ENCODE assay signal across 13 cellular contexts in genomic region chr14:104516906-104517305, GRCh38.
DNase-seq lines count a peak whose midpoint lies in the region; ATAC-seq and TF ChIP-seq lines count a peak whose summit lies in the region.
"Had no signal": no experiment of that assay in that cellular context is flagged by ENCODE, and none has a peak within 500 bp of the region (broad histone marks: within the 10 kb centered on the region; RNA-seq: fewer than 3 reads in every experiment).

No MANE protein-coding gene starts in this region.

- 55 to 63% methylated on average over 8 of the region's 8 CpGs for WGBS in heart right ventricle, 2 donors

- ATAC-seq in heart right ventricle (no peak), left lobe of liver (no peak), GM21381 (IDR thresholded peaks at IDR 0.05; ENCODE audit: unreplicated experiment) (no peak)

- H3K27me3 ChIP-seq in right atrium auricular region (no peaks in the 10 kb centered on the region), heart right ventricle (peaks cover 0 to 13% (median 0%) of the 10 kb centered on the region in 7 donors)

- no peaks in the 10 kb centered on the region for H3K4me1 ChIP-seq in right atrium auricular region
- no peaks in the 10 kb centered on the region for H3K4me1 ChIP-seq in heart right ventricle

- H3K4me3 ChIP-seq in right atrium auricular region (no peak overlapping the region), heart right ventricle (no peak overlapping the region)
- H3K4me3 ChIP-seq: BLaER1 treated with 17β-estradiol and CSF1 and Interleukin-3, amounts not matched to agents 10 nM and 100 nM; GM23248 had no signal

- no peak overlapping the region for H3K27ac ChIP-seq in right atrium auricular region
- H3K27ac ChIP-seq in heart right ventricle = no peak overlapping the region
- H3K27ac ChIP-seq: 22Rv1; BLaER1 treated with 17β-estradiol and CSF1 and Interleukin-3, amounts not matched to agents 10 nM and 100 nM; GM23248 had no signal

- intact Hi-C loops in heart right ventricle (cut with DNase I) = no loop called here

- H3K9me3 ChIP-seq in right atrium auricular region (peaks cover 0 to 17% of the 10 kb centered on the region in 2 donors), heart right ventricle (peaks cover 0 to 17% (median 0%) of the 10 kb centered on the region in 11 donors)

- H3K36me3 ChIP-seq in right atrium auricular region = no peaks in the 10 kb centered on the region
- no peaks in the 10 kb centered on the region for H3K36me3 ChIP-seq in heart right ventricle
- H3K36me3 ChIP-seq: BLaER1 treated with 17β-estradiol and CSF1 and Interleukin-3, amounts not matched to agents 10 nM and 100 nM had no signal

- peak; percentile 45 for DNase-seq in NCI-H1694 treated with DMSO at 0.1 percent for 48 hours (lab: John Stamatoyannopoulos, UW)
- no peak for DNase-seq in NCI-H1694 (lab: John Stamatoyannopoulos, UW)
- DNase-seq in right atrium auricular region (ENCODE audit: low spot score) = peak; percentile 23
- DNase-seq in heart right ventricle = no peak
- peak; percentile 22 for DNase-seq in left lobe of liver (ENCODE audit: low spot score)
- DNase-seq in HT-29 (ENCODE audit: low spot score) = no peak
- DNase-seq in AML-193 (lab: John Stamatoyannopoulos, UW) = no peak
- DNase-seq: CD4-positive, CD25-positive, alpha-beta regulatory T cell; DMS53; GM23248 had no signal

- no peak for TF ChIP-seq CTCF in right atrium auricular region (IDR thresholded peaks at IDR 0.05)
- no peak for TF ChIP-seq CTCF in heart right ventricle (IDR thresholded peaks at IDR 0.05)

Comparison
In these comparisons a context has a peak if more than half of its experiments do, and no peak if none do; other contexts are left out.
1. DNase-seq: peak in NCI-H1694 treated with DMSO at 0.1 percent for 48 hours (single experiment), right atrium auricular region (single experiment) and left lobe of liver (single experiment); none in NCI-H1694 (single experiment), heart right ventricle (0 of 2), HT-29 (single experiment) and AML-193 (0 of 2).